8 cellular contexts compared by ENCODE assay signal in genomic region chr11:65418431-65418680, GRCh38. TPM values are rescaled to one million over a fixed set of nuclear protein-coding genes. Genes with fewer than 3 reads are reported as not detected.
DNase-seq lines count a peak whose midpoint lies in the region; ATAC-seq and TF ChIP-seq lines count a peak whose summit lies in the region.

No MANE protein-coding gene starts in this region.

- peak overlapping the region; percentile 99 for H3K27ac ChIP-seq in CD4-positive, alpha-beta T cell (ENCODE audit: low read depth, low read length)
- peak overlapping the region; percentile 94 to 100 (median 100) for H3K27ac ChIP-seq in dorsolateral prefrontal cortex
- no peak overlapping the region for H3K27ac ChIP-seq in neural cell (ENCODE audit: low read length)

- H3F3A ChIP-seq in neural cell (ENCODE audit: insufficient read depth, low read length, poor library complexity, severe bottlenecking): no peaks in the 10 kb centered on the region

- intact Hi-C loops in CD4-positive, alpha-beta T cell (cut with DNase I, micrococcal nuclease): loop anchor here in 1 of 2 experiments (5.0 kb wide), 1 partner anchor 51 kb away; no protein-coding TSS in a partner anchor
- intact Hi-C loops in dorsolateral prefrontal cortex (cut with DNase I): loop anchor here (5.0 to 10.0 kb wide), 2 partner anchors 54 to 89 kb away; no protein-coding TSS in a partner anchor

- H3K27me3 Mint-ChIP-seq in CD4-positive, alpha-beta T cell: no peaks in the 10 kb centered on the region

- no peaks in the 10 kb centered on the region for H3K9me2 ChIP-seq in neural cell (ENCODE audit: insufficient read depth, low read length)

- no peaks in the 10 kb centered on the region for H3K27me3 ChIP-seq in CD4-positive, alpha-beta T cell (ENCODE audit: control insufficient read depth, insufficient read depth, low read length)
- H3K27me3 ChIP-seq in MG63 (no peaks in the 10 kb centered on the region), dorsolateral prefrontal cortex (no peaks in the 10 kb centered on the region), neural cell (ENCODE audit: insufficient read depth, low read depth, low read length) (no peaks in the 10 kb centered on the region)

- no peak for TF ChIP-seq EP300 in neural cell (conservative IDR thresholded peaks at IDR 0.05; ENCODE audit: poor library complexity, severe bottlenecking)

- H3K9ac ChIP-seq in neural cell (ENCODE audit: low read length): peak overlapping the region; percentile 61

- no peaks in the 10 kb centered on the region for H3K9me3 Mint-ChIP-seq in CD4-positive, alpha-beta T cell

- POLR2A ChIA-PET in CD4-positive, alpha-beta T cell (lab: Charles Lee): interaction anchor here (1.0 to 20.7 kb wide), 8 partner anchors 9 to 156 kb away, joined by 4 to 3042 read pairs (median 19); partner anchors contain the start of genes FRMD8, MALAT1 and SLC25A45

- H3K79me2 ChIP-seq in neural cell (replicated peaks; ENCODE audit: insufficient read depth, low read length): peaks cover 86% of the 10 kb centered on the region

- H3K9me3 ChIP-seq in CD4-positive, alpha-beta T cell (ENCODE audit: control insufficient read depth, low read length): no peaks in the 10 kb centered on the region
- H3K9me3 ChIP-seq in MG63 (peaks cover 3% of the 10 kb centered on the region; the same call in 1 of the 2 replicates), neural cell (ENCODE audit: low read length) (no peaks in the 10 kb centered on the region)

- CTCF ChIA-PET in CD4-positive, alpha-beta T cell (lab: Charles Lee): interaction anchor here (1.4 to 7.2 kb wide), 4 partner anchors 12 to 90 kb away, joined by 5 to 82 read pairs (median 22); partner anchors contain the start of gene SLC25A45

- H3K36me3 ChIP-seq in MG63 (peaks cover 10% of the 10 kb centered on the region), neural cell (ENCODE audit: insufficient read depth, low read length) (no peaks in the 10 kb centered on the region)

- no peak for TF ChIP-seq CTCF in CD4-positive, alpha-beta T cell (IDR thresholded peaks at IDR 0.05)
- no peak for TF ChIP-seq CTCF in dorsolateral prefrontal cortex (IDR thresholded peaks at IDR 0.05 in 54 of 56, conservative IDR thresholded peaks at IDR 0.05 in 2 of 56; ENCODE audit: low read depth in 1 of 56, partially characterized antibody in 56 of 56)
- no peak for TF ChIP-seq CTCF in neural cell (IDR thresholded peaks at IDR 0.05; ENCODE audit: poor library complexity, severe bottlenecking)

- H3K36me3 Mint-ChIP-seq in CD4-positive, alpha-beta T cell (ENCODE audit: low read depth): peaks cover 21% of the 10 kb centered on the region

- H3K4me3 ChIP-seq in MG63 (peak overlapping the region; percentile 41), dorsolateral prefrontal cortex (peak overlapping the region in 54 of 59 donors; percentile 12 to 90 (median 76)), neural cell (ENCODE audit: low read length) (peak overlapping the region; percentile 57)

- DNase-seq in CD4-positive, alpha-beta T cell: peak in 1 of 10 experiments; percentile 47
- no peak for DNase-seq in MG63
- no peak for DNase-seq in dorsolateral prefrontal cortex
- no peak for DNase-seq in occipital lobe (lab: John Stamatoyannopoulos, UW)
- no peak for DNase-seq in HK-2 (ENCODE audit: unreplicated experiment)

- no peak for TF ChIP-seq RAD21 in neural cell (conservative IDR thresholded peaks at IDR 0.05)

- peak overlapping the region; percentile 96 for H3K27ac Mint-ChIP-seq in CD4-positive, alpha-beta T cell

- peak overlapping the region; percentile 44 for H3K4me2 ChIP-seq in neural cell (ENCODE audit: low read length)

- H2AFZ ChIP-seq in neural cell (ENCODE audit: low read depth, low read length): no peak overlapping the region

- H3K4me1 Mint-ChIP-seq in CD4-positive, alpha-beta T cell (ENCODE audit: low read depth): peaks cover 57% of the 10 kb centered on the region

- H3K4me3 Mint-ChIP-seq in CD4-positive, alpha-beta T cell: peak overlapping the region; percentile 92

- no peak for ATAC-seq in CD4-positive, alpha-beta T cell (ENCODE audit: poor library complexity)
- ATAC-seq in GM18868 (IDR thresholded peaks at IDR 0.05; ENCODE audit: unreplicated experiment): no peak
- ATAC-seq in GM18511 (IDR thresholded peaks at IDR 0.05; ENCODE audit: unreplicated experiment): no peak

- H4K20me1 ChIP-seq in neural cell (ENCODE audit: insufficient read depth): no peaks in the 10 kb centered on the region

TF ChIP-seq in neural cell, 6 proteins besides CTCF, POLR2A, EP300 and RAD21:
- TF ChIP-seq EZH2 (IDR thresholded peaks at IDR 0.05; ENCODE audit: borderline replicate concordance, insufficient read depth, low read length, poor library complexity, severe bottlenecking) (no peak), SMC3 (conservative IDR thresholded peaks at IDR 0.05; ENCODE audit: poor library complexity) (no peak), TAF1 (IDR thresholded peaks at IDR 0.05; ENCODE audit: low read depth) (no peak), MXI1 (conservative IDR thresholded peaks at IDR 0.05; ENCODE audit: poor library complexity, severe bottlenecking) (no peak), POLR2AphosphoS5 (IDR thresholded peaks at IDR 0.05) (no peak), REST (IDR thresholded peaks at IDR 0.05; ENCODE audit: borderline replicate concordance) (no peak)

RNA-seq across cellular contexts. Expression of gene NEAT1, which starts 4.2 kb away (rescaled TPM):
- total RNA-seq in CD4-positive, alpha-beta T cell: 100 to 1,000 TPM; 221 to 223 TPM
- 4.8 and 7.7 TPM in 2 replicates for total RNA-seq in MG63 (2014; rRNA removed; shearing (Covaris generic); ENCODE audit: low replicate concordance)
- 1,000 to 10,000 TPM in 5 of 120 experiments, 100 to 1,000 TPM in 115; 106 to 1,508 (median 405) TPM for total RNA-seq in dorsolateral prefrontal cortex
- 2.6 and 4.2 TPM in 2 replicates for polyA plus RNA-seq in neural cell
- polyA minus RNA-seq in neural cell: 0.97 and 1.5 TPM in 2 replicates
- total RNA-seq in occipital lobe: 3.6 TPM

RNA-seq across cellular contexts. Expression of gene FRMD8, which starts 31.9 kb away (rescaled TPM):
- total RNA-seq in CD4-positive, alpha-beta T cell: 10 to 100 TPM; 19.4 to 25.3 TPM
- total RNA-seq in MG63 (2014; rRNA removed; shearing (Covaris generic); ENCODE audit: low replicate concordance): 25.9 and 44.1 TPM in 2 replicates
- total RNA-seq in dorsolateral prefrontal cortex (10 to 100 TPM; 14.1 to 50.3 (median 21.7) TPM), occipital lobe (9.2 TPM)
- polyA plus RNA-seq in neural cell: 17.2 and 22.2 TPM in 2 replicates
- 8.3 and 9.0 TPM in 2 replicates for polyA minus RNA-seq in neural cell

RNA-seq across cellular contexts. Expression of gene SLC25A45, which starts 35.9 kb away (rescaled TPM):
- 10 to 100 TPM; 40.0 to 40.8 TPM for total RNA-seq in CD4-positive, alpha-beta T cell
- 1.9 TPM in 2 replicates for total RNA-seq in MG63 (2014; rRNA removed; shearing (Covaris generic); ENCODE audit: low replicate concordance)
- total RNA-seq in dorsolateral prefrontal cortex (10 to 100 TPM in 51 of 120 experiments, 1 to 10 TPM in 69; 3.6 to 18.2 (median 9.0) TPM), occipital lobe (0.31 TPM)
- polyA plus RNA-seq in neural cell: 0.66 TPM in 1 of 2 replicates, not detected in the other
- not detected in 2 replicates for polyA minus RNA-seq in neural cell

Comparison
In these comparisons a context has a peak if more than half of its experiments do, and no peak if none do; other contexts are left out.
1. RNA of gene NEAT1, which starts 4.2 kb away (total RNA-seq): 106 to 1,508 TPM in dorsolateral prefrontal cortex and 221 to 223 TPM in CD4-positive, alpha-beta T cell; 4.8 to 7.7 TPM in MG63 and 3.6 TPM in occipital lobe (single experiment); every median in the first group is over 10 times any median in the second.
2. Peak in every context shown above with its lines, with median percentiles within 50 percentile points of each other: H3K4me3 ChIP-seq.